In the genomic region with DNA sequence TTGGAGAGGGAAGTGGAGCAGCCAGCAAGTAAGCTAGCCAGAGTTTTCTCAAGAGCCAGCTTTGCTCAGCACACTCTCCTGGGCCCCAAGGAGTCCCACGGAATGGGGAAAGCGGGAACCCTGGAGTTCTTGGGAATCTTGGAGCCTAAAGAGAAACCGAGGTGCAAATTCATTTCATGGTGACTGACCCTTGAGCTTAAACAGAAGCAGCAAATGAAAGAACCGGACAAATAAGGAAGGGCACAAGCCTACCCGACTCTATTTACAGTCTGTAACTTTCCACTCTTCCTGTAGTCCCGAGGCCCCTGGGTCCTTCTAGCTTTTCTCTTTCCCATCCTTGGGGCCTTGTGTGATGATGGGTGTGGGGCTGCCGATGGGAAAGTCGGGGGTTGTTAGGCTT, we compare ENCODE assay signal across 20 cellular contexts. TPM values are rescaled to one million over a fixed set of nuclear protein-coding genes. Genes with fewer than 3 reads are reported as not detected.
DNase-seq lines count a peak whose midpoint lies in the region; ATAC-seq and TF ChIP-seq lines count a peak whose summit lies in the region.
"Had no signal": no experiment of that assay in that cellular context is flagged by ENCODE, and none has a peak within 500 bp of the region (broad histone marks: within the 10 kb centered on the region; RNA-seq: fewer than 3 reads in every experiment).

No MANE protein-coding gene starts in this region.

- H3K27me3 ChIP-seq in hepatocyte (no peaks in the 10 kb centered on the region), sigmoid colon (no peaks in the 10 kb centered on the region)
- H3K27me3 ChIP-seq: SJCRH30 had no signal

- peaks cover 97% of the 10 kb centered on the region for H3K36me3 Mint-ChIP-seq in activated T-cell treated with anti-CD3 and anti-CD28 coated beads, Interleukin-2, amount 50 U/mL, for 24 hours (ENCODE audit: low read depth)
- H3K36me3 Mint-ChIP-seq in activated T-cell treated with anti-CD3 and anti-CD28 coated beads, Interleukin-2, amount 50 U/mL, for 4 hours (ENCODE audit: insufficient read depth), result peaks cover 70% of the 10 kb centered on the region
- peaks cover 73% of the 10 kb centered on the region for H3K36me3 Mint-ChIP-seq in WTC11

- peaks cover 11% of the 10 kb centered on the region for H3K79me2 ChIP-seq in hepatocyte

- peak overlapping the region; percentile 44 for H3K4me2 ChIP-seq in hepatocyte

- CTCF ChIA-PET in WTC11 (lab: Charles Lee), result no interaction called here

- POLR2A ChIA-PET in WTC11 (lab: Charles Lee), result interaction anchor here (1.2 kb wide), 1 partner anchor 13 kb away, joined by 3 read pairs; no protein-coding TSS in a partner anchor

- TF ChIP-seq CTCF in WTC11 (IDR thresholded peaks at IDR 0.05) (no peak), hepatocyte (IDR thresholded peaks at IDR 0.05; ENCODE audit: poor library complexity) (no peak), sigmoid colon (IDR thresholded peaks at IDR 0.05) (no peak)

- H3K4me3 ChIP-seq in hepatocyte (no peak overlapping the region), sigmoid colon (no peak overlapping the region)
- H3K4me3 ChIP-seq: SJCRH30 had no signal

- no peaks in the 10 kb centered on the region for H3K36me3 ChIP-seq in hepatocyte (replicated peaks; ENCODE audit: insufficient read depth, low read depth)
- peaks cover 2 to 51% (median 4%) of the 10 kb centered on the region in 4 donors for H3K36me3 ChIP-seq in sigmoid colon

- H3K27ac Mint-ChIP-seq in activated T-cell treated with anti-CD3 and anti-CD28 coated beads, Interleukin-2, amount 50 U/mL, for 24 hours, result peak overlapping the region; percentile 72
- H3K27ac Mint-ChIP-seq in WTC11, result peak overlapping the region; percentile 67
- H3K27ac Mint-ChIP-seq: T-helper 2 cell treated with Interferon-gamma antibody and Interleukin-4, amounts not matched to agents 5 μg/mL and 100 μg/mL, for 36 hours had no signal

- no peak overlapping the region for H3K4me3 Mint-ChIP-seq in activated T-cell treated with anti-CD3 and anti-CD28 coated beads, Interleukin-2, amount 50 U/mL, for 24 hours
- H3K4me3 Mint-ChIP-seq in activated T-cell treated with anti-CD3 and anti-CD28 coated beads, Interleukin-2, amount 50 U/mL, for 4 hours, result no peak overlapping the region
- no peak overlapping the region for H3K4me3 Mint-ChIP-seq in WTC11
- H3K4me3 Mint-ChIP-seq: CD14-positive monocyte; endodermal cell; stimulated activated naive B cell treated with anti-CD40 and anti-IgM and Interleukin-4, amounts not matched to agents 10 μg/mL and 1 μg/mL and 100 μg/mL, for 72 hours; T-helper 2 cell treated with Interferon-gamma antibody and Interleukin-4, amounts not matched to agents 5 μg/mL and 100 μg/mL, for 36 hours had no signal

- H3K9me2 ChIP-seq in hepatocyte (replicated peaks; ENCODE audit: insufficient read depth), result no peaks in the 10 kb centered on the region

- ATAC-seq in activated T-cell treated with anti-CD3 and anti-CD28 coated beads, Interleukin-2, amount 50 U/mL, for 4 hours, result no peak
- ATAC-seq in WTC11 (no peak), HG03175 (IDR thresholded peaks at IDR 0.05; ENCODE audit: unreplicated experiment) (no peak), GM21515 (IDR thresholded peaks at IDR 0.05; ENCODE audit: unreplicated experiment) (no peak)
- ATAC-seq: activated CD4-positive, CD25-positive, alpha-beta regulatory T cell treated with anti-CD3 and anti-CD28 coated beads, Interleukin-2, amount 50 U/mL, for 24 hours; stimulated activated naive B cell treated with anti-CD40 and anti-IgM and Interleukin-4, amounts not matched to agents 10 μg/mL and 1 μg/mL and 100 μg/mL, for 72 hours had no signal

- TF ChIP-seq EP300 in sigmoid colon (IDR thresholded peaks at IDR 0.05), result no peak

- peaks cover 19% of the 10 kb centered on the region for H3K4me1 Mint-ChIP-seq in activated T-cell treated with anti-CD3 and anti-CD28 coated beads, Interleukin-2, amount 50 U/mL, for 24 hours (ENCODE audit: low read depth)
- H3K4me1 Mint-ChIP-seq in activated T-cell treated with anti-CD3 and anti-CD28 coated beads, Interleukin-2, amount 50 U/mL, for 4 hours (ENCODE audit: low read depth), result peaks cover 2% of the 10 kb centered on the region
- peaks cover 22% of the 10 kb centered on the region for H3K4me1 Mint-ChIP-seq in WTC11

- peaks cover 42% of the 10 kb centered on the region for H4K20me1 ChIP-seq in hepatocyte (ENCODE audit: insufficient read depth, poor library complexity, severe bottlenecking)

- H3K9me3 ChIP-seq in hepatocyte (ENCODE audit: low read depth), result no peaks in the 10 kb centered on the region
- no peaks in the 10 kb centered on the region for H3K9me3 ChIP-seq in sigmoid colon
- H3K9me3 ChIP-seq: SJCRH30 had no signal

- peak; percentile 20 for DNase-seq in activated T-cell treated with anti-CD3 and anti-CD28 coated beads, Interleukin-2, amount 50 U/mL, for 24 hours
- no peak for DNase-seq in activated T-cell treated with anti-CD3 and anti-CD28 coated beads, Interleukin-2, amount 50 U/mL, for 4 hours
- no peak for DNase-seq in WTC11 (ENCODE audit: low spot score)
- no peak for DNase-seq in hepatocyte (ENCODE audit: low spot score)
- no peak for DNase-seq in sigmoid colon
- no peak for DNase-seq in occipital lobe (lab: John Stamatoyannopoulos, UW)
- DNase-seq: amygdala; cerebellar nuclear complex; DMS79; endodermal cell; NCI-H2107; NCI-H526 treated with DMSO at 0.1 percent for 48 hours; stimulated activated naive B cell treated with anti-CD40 and anti-IgM and Interleukin-4, amounts not matched to agents 10 μg/mL and 1 μg/mL and 100 μg/mL, for 72 hours had no signal

- no peaks in the 10 kb centered on the region for H3K27me3 Mint-ChIP-seq in activated T-cell treated with anti-CD3 and anti-CD28 coated beads, Interleukin-2, amount 50 U/mL, for 24 hours
- no peaks in the 10 kb centered on the region for H3K27me3 Mint-ChIP-seq in activated T-cell treated with anti-CD3 and anti-CD28 coated beads, Interleukin-2, amount 50 U/mL, for 4 hours (ENCODE audit: low read depth)
- no peaks in the 10 kb centered on the region for H3K27me3 Mint-ChIP-seq in WTC11 (ENCODE audit: low read depth)
- H3K27me3 Mint-ChIP-seq: stimulated activated naive B cell treated with anti-CD40 and anti-IgM and Interleukin-4, amounts not matched to agents 10 μg/mL and 1 μg/mL and 100 μg/mL, for 72 hours had no signal

- TF ChIP-seq POLR2A in sigmoid colon (IDR thresholded peaks at IDR 0.05), result no peak

- H2AFZ ChIP-seq in hepatocyte, result no peak overlapping the region

- intact Hi-C loops in sigmoid colon (cut with DNase I), result no loop called here

- H3K4me1 ChIP-seq in hepatocyte (ENCODE audit: insufficient read depth) (peaks cover 15% of the 10 kb centered on the region), sigmoid colon (peaks cover 0 to 81% (median 50%) of the 10 kb centered on the region in 4 donors)
- H3K4me1 ChIP-seq: SJCRH30 had no signal

- no peaks in the 10 kb centered on the region for H3K9me3 Mint-ChIP-seq in activated T-cell treated with anti-CD3 and anti-CD28 coated beads, Interleukin-2, amount 50 U/mL, for 24 hours
- H3K9me3 Mint-ChIP-seq in activated T-cell treated with anti-CD3 and anti-CD28 coated beads, Interleukin-2, amount 50 U/mL, for 4 hours, result no peaks in the 10 kb centered on the region
- no peaks in the 10 kb centered on the region for H3K9me3 Mint-ChIP-seq in WTC11
- H3K9me3 Mint-ChIP-seq: endodermal cell; stimulated activated naive B cell treated with anti-CD40 and anti-IgM and Interleukin-4, amounts not matched to agents 10 μg/mL and 1 μg/mL and 100 μg/mL, for 72 hours; T-helper 2 cell treated with Interferon-gamma antibody and Interleukin-4, amounts not matched to agents 5 μg/mL and 100 μg/mL, for 36 hours had no signal

- H3K27ac ChIP-seq in hepatocyte (peak overlapping the region; percentile 47), sigmoid colon (peak overlapping the region; percentile 28 to 76 (median 71))
- H3K27ac ChIP-seq: SJCRH30 had no signal

- 78% methylated on average over 8 of the region's 8 CpGs for WGBS in hepatocyte (ENCODE audit: low lambda C conversion rate, missing lambda C conversion rate)
- 17 to 64% methylated on average over 8 of the region's 8 CpGs for WGBS in sigmoid colon, 2 donors

TF ChIP-seq in WTC11, 78 proteins besides CTCF, POLR2A, EP300 and RAD21 (continues in another document):
- TF ChIP-seq, protein P1, sequence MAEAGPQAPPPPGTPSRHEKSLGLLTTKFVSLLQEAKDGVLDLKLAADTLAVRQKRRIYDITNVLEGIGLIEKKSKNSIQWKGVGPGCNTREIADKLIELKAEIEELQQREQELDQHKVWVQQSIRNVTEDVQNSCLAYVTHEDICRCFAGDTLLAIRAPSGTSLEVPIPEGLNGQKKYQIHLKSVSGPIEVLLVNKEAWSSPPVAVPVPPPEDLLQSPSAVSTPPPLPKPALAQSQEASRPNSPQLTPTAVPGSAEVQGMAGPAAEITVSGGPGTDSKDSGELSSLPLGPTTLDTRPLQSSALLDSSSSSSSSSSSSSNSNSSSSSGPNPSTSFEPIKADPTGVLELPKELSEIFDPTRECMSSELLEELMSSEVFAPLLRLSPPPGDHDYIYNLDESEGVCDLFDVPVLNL (CRISPR knock-in tag; IDR thresholded peaks at IDR 0.05; ENCODE audit: borderline replicate concordance, low read depth), result no peak
- TF ChIP-seq NR1H2 (CRISPR knock-in tag; IDR thresholded peaks at IDR 0.05) (no peak), ZNF317 (CRISPR knock-in tag; IDR thresholded peaks at IDR 0.05; ENCODE audit: borderline replicate concordance, low read depth) (no peak), TEAD4 (CRISPR knock-in tag; IDR thresholded peaks at IDR 0.05) (no peak)

RNA-seq across cellular contexts. Expression of a gene that starts 18.1 kb away (rescaled TPM):
- 10 to 100 TPM; 12.3 to 21.3 (median 17.8) TPM for total RNA-seq in activated T-cell treated with anti-CD3 and anti-CD28 coated beads, Interleukin-2, amount 50 U/mL, for 4 hours
- total RNA-seq in WTC11 (2021) (14.4 to 26.7 TPM (median 18.0 TPM) in 3 replicates), hepatocyte (6.9 and 7.9 TPM in 2 replicates), sigmoid colon (1 to 10 TPM; 4.4 to 6.0 (median 5.2) TPM), occipital lobe (4.7 TPM)
- polyA plus RNA-seq in hepatocyte (9.8 and 12.3 TPM in 2 replicates), sigmoid colon (10 to 100 TPM in 1 of 3 donors, 1 to 10 TPM in 2; 7.1 to 14.6 (median 7.8) TPM)

RNA-seq across cellular contexts. Expression of a gene that starts 29.3 kb away (rescaled TPM):
- 1,000 to 10,000 TPM in 1 of 3 donors, 100 to 1,000 TPM in 2; 867 to 1,094 (median 990) TPM for total RNA-seq in activated T-cell treated with anti-CD3 and anti-CD28 coated beads, Interleukin-2, amount 50 U/mL, for 4 hours
- total RNA-seq in WTC11 (2021) (194 to 266 TPM (median 261 TPM) in 3 replicates), hepatocyte (232 and 250 TPM in 2 replicates), sigmoid colon (100 to 1,000 TPM in 3 of 4 donors, 10 to 100 TPM in 1; 98.7 to 178 (median 149) TPM), occipital lobe (300 TPM)
- polyA plus RNA-seq in hepatocyte (131 and 157 TPM in 2 replicates), sigmoid colon (10 to 100 TPM in 1 of 3 donors, 1 to 10 TPM in 2; 7.8 to 35.0 (median 8.6) TPM)
- total RNA-seq: OCI-LY7 had no signal
